In the genomic region with DNA sequence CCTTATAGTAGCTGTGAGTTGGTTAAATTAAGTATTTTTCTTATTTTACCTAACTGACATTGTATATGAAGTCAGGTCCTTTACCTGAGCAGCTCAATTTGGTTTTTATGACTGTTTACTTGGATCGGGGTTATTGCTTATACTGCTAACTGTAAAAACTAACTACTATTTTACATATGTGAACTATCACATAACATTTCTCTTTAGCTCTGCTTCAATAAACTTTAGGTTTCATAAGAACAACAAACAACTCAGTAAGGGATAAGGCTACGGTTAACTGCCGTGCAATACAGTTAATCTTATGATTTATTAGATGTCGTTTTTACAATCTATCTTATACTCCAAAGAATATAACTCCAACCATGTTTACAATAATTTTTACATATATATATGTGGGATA, we compare ENCODE assay signal across 1 cellular context.
TF ChIP-seq lines count a peak whose summit lies in the region.

No MANE protein-coding gene starts in this region.

TF ChIP-seq in HEK293, 187 proteins besides CTCF, POLR2A, EP300 and RAD21 (continued from another document and continues in another):
- TF ChIP-seq ZNF837 (tag by site-specific recombination; IDR thresholded peaks at IDR 0.05) (no peak), ZNF37A (tag by site-specific recombination; IDR thresholded peaks at IDR 0.05) (no peak), ZNF132 (tag by site-specific recombination; IDR thresholded peaks at IDR 0.05; ENCODE audit: borderline replicate concordance) (no peak), ZNF785 (tag by site-specific recombination; IDR thresholded peaks at IDR 0.05) (no peak), ZFP41 (tag by site-specific recombination; IDR thresholded peaks at IDR 0.05; ENCODE audit: borderline replicate concordance) (no peak), SETDB1 (IDR thresholded peaks at IDR 0.05; ENCODE audit: insufficient read length, low read length) (no peak), GLIS1 (tag by site-specific recombination; IDR thresholded peaks at IDR 0.05) (peak; percentile 64), ZNF768 (tag by site-specific recombination; IDR thresholded peaks at IDR 0.05) (no peak), OVOL3 (tag by site-specific recombination; IDR thresholded peaks at IDR 0.05) (no peak; the same call in 1 of the 2 replicates), ZNF239 (tag by site-specific recombination; IDR thresholded peaks at IDR 0.05) (no peak), RBAK (tag by site-specific recombination; IDR thresholded peaks at IDR 0.05) (no peak), ZNF2 (tag by site-specific recombination; IDR thresholded peaks at IDR 0.05) (0 out of 2 replicates have a peak, but pooled peaks have one; percentile 63), BCL11A (tag by site-specific recombination; IDR thresholded peaks at IDR 0.05; ENCODE audit: low read depth) (peak; percentile 76), ZBTB26 (tag by site-specific recombination; optimal IDR thresholded peaks at IDR 0.05) (no peak), ZNF302 (tag by site-specific recombination; IDR thresholded peaks at IDR 0.05; ENCODE audit: low read depth) (no peak), ZNF26 (tag by site-specific recombination; IDR thresholded peaks at IDR 0.05) (no peak), ZNF202 (tag by site-specific recombination; IDR thresholded peaks at IDR 0.05; ENCODE audit: borderline replicate concordance) (no peak), ZNF76 (tag by site-specific recombination; IDR thresholded peaks at IDR 0.05; ENCODE audit: borderline replicate concordance, low read depth) (0 out of 2 replicates have a peak, but pooled peaks have one; percentile 28), ZNF549 (tag by site-specific recombination; IDR thresholded peaks at IDR 0.05) (no peak), ZNF626 (tag by site-specific recombination; IDR thresholded peaks at IDR 0.05) (no peak), GLI2 (tag by site-specific recombination; IDR thresholded peaks at IDR 0.05; ENCODE audit: borderline replicate concordance, low read depth) (peak; percentile 76), ZNF146 (tag by site-specific recombination; IDR thresholded peaks at IDR 0.05) (no peak), MYNN (tag by site-specific recombination; IDR thresholded peaks at IDR 0.05; ENCODE audit: borderline replicate concordance) (no peak), ZNF157 (tag by site-specific recombination; IDR thresholded peaks at IDR 0.05) (no peak), TSHZ1 (tag by site-specific recombination; IDR thresholded peaks at IDR 0.05; ENCODE audit: borderline replicate concordance) (no peak), ZNF544 (tag by site-specific recombination; IDR thresholded peaks at IDR 0.05) (no peak), ZNF621 (tag by site-specific recombination; IDR thresholded peaks at IDR 0.05) (no peak), ZNF629 (tag by site-specific recombination; IDR thresholded peaks at IDR 0.05) (peak; percentile 44; the same call in 1 of the 2 replicates), ZNF664 (tag by site-specific recombination; IDR thresholded peaks at IDR 0.05) (peak; percentile 77; the same call in 1 of the 2 replicates), ZNF558 (tag by site-specific recombination; IDR thresholded peaks at IDR 0.05) (0 out of 2 replicates have a peak, but pooled peaks have one; percentile 11), ZNF341 (tag by site-specific recombination; IDR thresholded peaks at IDR 0.05; ENCODE audit: low read depth) (no peak), ZNF138 (tag by site-specific recombination; IDR thresholded peaks at IDR 0.05; ENCODE audit: borderline replicate concordance) (no peak), ZNF426 (tag by site-specific recombination; IDR thresholded peaks at IDR 0.05) (no peak; the same call in 1 of the 2 replicates), ZNF16 (tag by site-specific recombination; IDR thresholded peaks at IDR 0.05; ENCODE audit: low read depth) (no peak), ZNF623 (tag by site-specific recombination; IDR thresholded peaks at IDR 0.05) (no peak), ZNF248 (tag by site-specific recombination; IDR thresholded peaks at IDR 0.05) (no peak), ZNF488 (tag by site-specific recombination; IDR thresholded peaks at IDR 0.05) (no peak), ZNF211 (tag by site-specific recombination; IDR thresholded peaks at IDR 0.05; ENCODE audit: low read depth) (no peak), ZNF561 (tag by site-specific recombination; IDR thresholded peaks at IDR 0.05; ENCODE audit: borderline replicate concordance) (0 out of 2 replicates have a peak, but pooled peaks have one; percentile 39), ZNF292 (tag by site-specific recombination; IDR thresholded peaks at IDR 0.05; ENCODE audit: borderline replicate concordance, low read depth) (no peak), ZNF354C (tag by site-specific recombination; IDR thresholded peaks at IDR 0.05; ENCODE audit: borderline replicate concordance, low read depth) (no peak), ZNF140 (tag by site-specific recombination; IDR thresholded peaks at IDR 0.05) (no peak), ZFHX2 (tag by site-specific recombination; conservative IDR thresholded peaks at IDR 0.05) (no peak), OSR2 (tag by site-specific recombination; IDR thresholded peaks at IDR 0.05) (peak; percentile 91), ZSCAN23 (tag by site-specific recombination; IDR thresholded peaks at IDR 0.05) (no peak), KLF9 (tag by site-specific recombination; IDR thresholded peaks at IDR 0.05; ENCODE audit: low read depth) (no peak), KLF7 (tag by site-specific recombination; IDR thresholded peaks at IDR 0.05; ENCODE audit: borderline replicate concordance) (no peak), ZNF654 (tag by site-specific recombination; IDR thresholded peaks at IDR 0.05; ENCODE audit: low read depth) (no peak; the same call in 1 of the 2 replicates), SP3 (tag by site-specific recombination; IDR thresholded peaks at IDR 0.05) (no peak), ZNF175 (tag by site-specific recombination; IDR thresholded peaks at IDR 0.05) (no peak), ZNF645 (tag by site-specific recombination; IDR thresholded peaks at IDR 0.05) (no peak), ZNF560 (tag by site-specific recombination; IDR thresholded peaks at IDR 0.05; ENCODE audit: borderline replicate concordance) (no peak)
- TF ChIP-seq, protein P1, sequence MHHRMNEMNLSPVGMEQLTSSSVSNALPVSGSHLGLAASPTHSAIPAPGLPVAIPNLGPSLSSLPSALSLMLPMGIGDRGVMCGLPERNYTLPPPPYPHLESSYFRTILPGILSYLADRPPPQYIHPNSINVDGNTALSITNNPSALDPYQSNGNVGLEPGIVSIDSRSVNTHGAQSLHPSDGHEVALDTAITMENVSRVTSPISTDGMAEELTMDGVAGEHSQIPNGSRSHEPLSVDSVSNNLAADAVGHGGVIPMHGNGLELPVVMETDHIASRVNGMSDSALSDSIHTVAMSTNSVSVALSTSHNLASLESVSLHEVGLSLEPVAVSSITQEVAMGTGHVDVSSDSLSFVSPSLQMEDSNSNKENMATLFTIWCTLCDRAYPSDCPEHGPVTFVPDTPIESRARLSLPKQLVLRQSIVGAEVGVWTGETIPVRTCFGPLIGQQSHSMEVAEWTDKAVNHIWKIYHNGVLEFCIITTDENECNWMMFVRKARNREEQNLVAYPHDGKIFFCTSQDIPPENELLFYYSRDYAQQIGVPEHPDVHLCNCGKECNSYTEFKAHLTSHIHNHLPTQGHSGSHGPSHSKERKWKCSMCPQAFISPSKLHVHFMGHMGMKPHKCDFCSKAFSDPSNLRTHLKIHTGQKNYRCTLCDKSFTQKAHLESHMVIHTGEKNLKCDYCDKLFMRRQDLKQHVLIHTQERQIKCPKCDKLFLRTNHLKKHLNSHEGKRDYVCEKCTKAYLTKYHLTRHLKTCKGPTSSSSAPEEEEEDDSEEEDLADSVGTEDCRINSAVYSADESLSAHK (tag by site-specific recombination; IDR thresholded peaks at IDR 0.05): peak; percentile 78
- TF ChIP-seq, protein P2, sequence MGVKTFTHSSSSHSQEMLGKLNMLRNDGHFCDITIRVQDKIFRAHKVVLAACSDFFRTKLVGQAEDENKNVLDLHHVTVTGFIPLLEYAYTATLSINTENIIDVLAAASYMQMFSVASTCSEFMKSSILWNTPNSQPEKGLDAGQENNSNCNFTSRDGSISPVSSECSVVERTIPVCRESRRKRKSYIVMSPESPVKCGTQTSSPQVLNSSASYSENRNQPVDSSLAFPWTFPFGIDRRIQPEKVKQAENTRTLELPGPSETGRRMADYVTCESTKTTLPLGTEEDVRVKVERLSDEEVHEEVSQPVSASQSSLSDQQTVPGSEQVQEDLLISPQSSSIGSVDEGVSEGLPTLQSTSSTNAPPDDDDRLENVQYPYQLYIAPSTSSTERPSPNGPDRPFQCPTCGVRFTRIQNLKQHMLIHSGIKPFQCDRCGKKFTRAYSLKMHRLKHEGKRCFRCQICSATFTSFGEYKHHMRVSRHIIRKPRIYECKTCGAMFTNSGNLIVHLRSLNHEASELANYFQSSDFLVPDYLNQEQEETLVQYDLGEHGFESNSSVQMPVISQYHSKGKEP (tag by site-specific recombination; IDR thresholded peaks at IDR 0.05): peak; percentile 87
- TF ChIP-seq, protein P3, sequence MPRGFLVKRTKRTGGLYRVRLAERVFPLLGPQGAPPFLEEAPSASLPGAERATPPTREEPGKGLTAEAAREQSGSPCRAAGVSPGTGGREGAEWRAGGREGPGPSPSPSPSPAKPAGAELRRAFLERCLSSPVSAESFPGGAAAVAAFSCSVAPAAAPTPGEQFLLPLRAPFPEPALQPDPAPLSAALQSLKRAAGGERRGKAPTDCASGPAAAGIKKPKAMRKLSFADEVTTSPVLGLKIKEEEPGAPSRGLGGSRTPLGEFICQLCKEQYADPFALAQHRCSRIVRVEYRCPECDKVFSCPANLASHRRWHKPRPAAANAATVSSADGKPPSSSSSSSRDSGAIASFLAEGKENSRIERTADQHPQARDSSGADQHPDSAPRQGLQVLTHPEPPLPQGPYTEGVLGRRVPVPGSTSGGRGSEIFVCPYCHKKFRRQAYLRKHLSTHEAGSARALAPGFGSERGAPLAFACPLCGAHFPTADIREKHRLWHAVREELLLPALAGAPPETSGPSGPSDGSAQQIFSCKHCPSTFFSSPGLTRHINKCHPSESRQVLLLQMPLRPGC (tag by site-specific recombination; IDR thresholded peaks at IDR 0.05): 0 out of 2 replicates have a peak, but pooled peaks have one; percentile 54
